9 cellular contexts compared by ENCODE assay signal in genomic region chr3:30613135-30613825, GRCh38. TPM values are rescaled to one million over a fixed set of nuclear protein-coding genes. Genes with fewer than 3 reads are reported as not detected.
A peak's percentile ranks its signal among the peaks of the same experiment; 100 is the strongest.
DNase-seq lines count a peak whose midpoint lies in the region; ATAC-seq, FAIRE-seq and TF ChIP-seq lines count a peak whose summit lies in the region.
"Had no signal": no experiment of that assay in that cellular context is flagged by ENCODE, and none has a peak within 500 bp of the region (broad histone marks: within the 10 kb centered on the region; RNA-seq: fewer than 3 reads in every experiment).

No MANE protein-coding gene starts in this region.

- TF ChIP-seq POLR2A in HepG2 (IDR thresholded peaks at IDR 0.05; ENCODE audit: insufficient read depth in 1 of 2, low read depth in 2 of 2, low read length in 2 of 2) (0 out of 4 replicates have a peak, but pooled peaks of 1 of the 2 experiments have one; percentile 16), GM18505 (IDR thresholded peaks at IDR 0.05; ENCODE audit: borderline replicate concordance, extremely low read depth, insufficient read depth, insufficient read length) (no peak)

- ATAC-seq in activated naive CD8-positive, alpha-beta T cell treated with anti-CD3 and anti-CD28 coated beads, Interleukin-2, amount 10 ng/mL, durations not matched to agents 7 days and 5 days (ENCODE audit: low read depth) = peak; percentile 5
- peak; percentile 28 for ATAC-seq in HepG2
- ATAC-seq in upper lobe of right lung = peak; percentile 50
- ATAC-seq in GM18505 (IDR thresholded peaks at IDR 0.05; ENCODE audit: unreplicated experiment) = no peak

- peaks cover 100% of the 10 kb centered on the region for H3K79me2 ChIP-seq in HepG2 (ENCODE audit: insufficient read depth, low read length)

- peaks cover 78% of the 10 kb centered on the region for H3K4me1 ChIP-seq in HepG2 (ENCODE audit: insufficient read depth, low read length)
- H3K4me1 ChIP-seq in upper lobe of right lung = peaks cover 68% of the 10 kb centered on the region
- H3K4me1 ChIP-seq: BE2C had no signal

- peak overlapping the region; percentile 87 for H3K27ac Mint-ChIP-seq in activated naive CD4-positive, alpha-beta T cell treated with anti-CD3 and anti-CD28 coated beads, Interleukin-2, amount 10 ng/mL, durations not matched to agents 7 days and 5 days
- H3K27ac Mint-ChIP-seq in activated naive CD8-positive, alpha-beta T cell treated with anti-CD3 and anti-CD28 coated beads, Interleukin-2, amount 10 ng/mL, durations not matched to agents 7 days and 5 days = peak overlapping the region; percentile 85

- H3K9me3 Mint-ChIP-seq in activated naive CD4-positive, alpha-beta T cell treated with anti-CD3 and anti-CD28 coated beads, Interleukin-2, amount 10 ng/mL, durations not matched to agents 7 days and 5 days = no peaks in the 10 kb centered on the region
- no peaks in the 10 kb centered on the region for H3K9me3 Mint-ChIP-seq in activated naive CD8-positive, alpha-beta T cell treated with anti-CD3 and anti-CD28 coated beads, Interleukin-2, amount 10 ng/mL, durations not matched to agents 7 days and 5 days

- in situ Hi-C loops in HepG2 (cut with HindIII; ENCODE audit: extremely low pct_ligation_motif_present, low pct_unique_long_range_greater_than_20kb) = no loop called here

- H3K27me3 ChIP-seq in HepG2 (ENCODE audit: control insufficient read depth in 1 of 2, insufficient read depth in 2 of 2, low read length in 2 of 2) = no peaks in the 10 kb centered on the region; a peak in 1 of 5 replicates
- no peaks in the 10 kb centered on the region for H3K27me3 ChIP-seq in upper lobe of right lung
- H3K27me3 ChIP-seq: BE2C had no signal

- H3K9ac ChIP-seq in HepG2 (ENCODE audit: insufficient read depth, low read depth, low read length) = peak overlapping the region; percentile 88

- peaks cover 95% of the 10 kb centered on the region for H4K20me1 ChIP-seq in HepG2 (ENCODE audit: insufficient read depth, low read length)

- TF ChIP-seq EP300 in HepG2 (IDR thresholded peaks at IDR 0.05; ENCODE audit: low read depth in 2 of 2, low read length in 2 of 2) (0 out of 4 replicates have a peak, but pooled peaks of 1 of the 2 experiments have one; percentile 23), HepG2 (CRISPR knock-in tag; IDR thresholded peaks at IDR 0.05; ENCODE audit: borderline replicate concordance) (no peak)

- peak overlapping the region; percentile 92 for H3K4me2 ChIP-seq in HepG2 (ENCODE audit: low read depth, low read length)

- DNase-seq in activated naive CD4-positive, alpha-beta T cell treated with anti-CD3 and anti-CD28 coated beads, Interleukin-2, amount 10 ng/mL, durations not matched to agents 7 days and 5 days = no peak
- no peak for DNase-seq in activated naive CD4-positive, alpha-beta T cell treated with Interleukin-2 at 50 U/mL for 16 hours
- DNase-seq in activated naive CD8-positive, alpha-beta T cell treated with anti-CD3 and anti-CD28 coated beads, Interleukin-2, amount 10 ng/mL, durations not matched to agents 7 days and 5 days = no peak
- DNase-seq in HepG2 (ENCODE audit: low spot score) = no peak
- no peak for DNase-seq in upper lobe of right lung
- no peak for DNase-seq in GM19240 (ENCODE audit: insufficient read length, low spot score)
- no peak for DNase-seq in NCI-H2107 treated with DMSO at 0.1 percent for 48 hours (lab: John Stamatoyannopoulos, UW; ENCODE audit: unreplicated experiment)
- DNase-seq: BE2C had no signal

- CTCF ChIA-PET in activated naive CD4-positive, alpha-beta T cell treated with anti-CD3 and anti-CD28 coated beads, Interleukin-2, amount 10 ng/mL, durations not matched to agents 7 days and 5 days (lab: Charles Lee) = interaction anchor here (1.0 to 2.1 kb wide), 3 partner anchors 16 to 80 kb away, joined by 3 to 8 read pairs (median 5); no protein-coding TSS in a partner anchor
- CTCF ChIA-PET in HepG2 (lab: Yijun Ruan, JAX; ENCODE audit: low intra/inter-chr PET ratio, low total read pairs) = no interaction called here

- no peak for TF ChIP-seq RAD21 in HepG2 (CRISPR knock-in tag; IDR thresholded peaks at IDR 0.05)

- H3K36me3 ChIP-seq in HepG2 (replicated peaks in 1 of 2; ENCODE audit: control insufficient read depth in 1 of 2, insufficient read depth in 2 of 2, low read length in 2 of 2) = peaks cover 8 to 52% of the 10 kb centered on the region in 2 experiments
- no peaks in the 10 kb centered on the region for H3K36me3 ChIP-seq in upper lobe of right lung
- H3K36me3 ChIP-seq: BE2C had no signal

- peak overlapping the region; percentile 67 for H3K27ac ChIP-seq in HepG2 (ENCODE audit: extremely low read length, insufficient read depth, low read length)
- peak overlapping the region; percentile 3 for H3K27ac ChIP-seq in upper lobe of right lung

- whole genome bisulfite sequencing in HepG2 (ENCODE audit: low lambda C conversion rate) = 27% methylated on average over 3 of the region's 3 CpGs

- BruUV-seq in HepG2 (replicated peaks; lab: Mats Ljungman, UMichigan) = no TSS peak

- peaks cover 60% of the 10 kb centered on the region for H3K36me3 Mint-ChIP-seq in activated naive CD4-positive, alpha-beta T cell treated with anti-CD3 and anti-CD28 coated beads, Interleukin-2, amount 10 ng/mL, durations not matched to agents 7 days and 5 days
- peaks cover 33% of the 10 kb centered on the region for H3K36me3 Mint-ChIP-seq in activated naive CD8-positive, alpha-beta T cell treated with anti-CD3 and anti-CD28 coated beads, Interleukin-2, amount 10 ng/mL, durations not matched to agents 7 days and 5 days

- TF ChIP-seq CTCF in HepG2 (CRISPR knock-in tag; IDR thresholded peaks at IDR 0.05) (no peak), upper lobe of right lung (IDR thresholded peaks at IDR 0.05) (no peak)

- no peaks in the 10 kb centered on the region for H3K27me3 Mint-ChIP-seq in activated naive CD4-positive, alpha-beta T cell treated with anti-CD3 and anti-CD28 coated beads, Interleukin-2, amount 10 ng/mL, durations not matched to agents 7 days and 5 days
- no peaks in the 10 kb centered on the region for H3K27me3 Mint-ChIP-seq in activated naive CD8-positive, alpha-beta T cell treated with anti-CD3 and anti-CD28 coated beads, Interleukin-2, amount 10 ng/mL, durations not matched to agents 7 days and 5 days

- peak; percentile 42 for FAIRE-seq in HepG2 (lab: Jason Lieb, UNC)

- H2AFZ ChIP-seq in HepG2 (ENCODE audit: low read length) = no peak overlapping the region

- H3K9me3 ChIP-seq in HepG2 (ENCODE audit: low read length) (no peaks in the 10 kb centered on the region), upper lobe of right lung (no peaks in the 10 kb centered on the region)
- H3K9me3 ChIP-seq: BE2C had no signal

- H3K4me3 Mint-ChIP-seq in activated naive CD4-positive, alpha-beta T cell treated with anti-CD3 and anti-CD28 coated beads, Interleukin-2, amount 10 ng/mL, durations not matched to agents 7 days and 5 days = peak overlapping the region; percentile 91
- peak overlapping the region; percentile 97 for H3K4me3 Mint-ChIP-seq in activated naive CD8-positive, alpha-beta T cell treated with anti-CD3 and anti-CD28 coated beads, Interleukin-2, amount 10 ng/mL, durations not matched to agents 7 days and 5 days

- peaks cover 84% of the 10 kb centered on the region for H3K4me1 Mint-ChIP-seq in activated naive CD4-positive, alpha-beta T cell treated with anti-CD3 and anti-CD28 coated beads, Interleukin-2, amount 10 ng/mL, durations not matched to agents 7 days and 5 days
- H3K4me1 Mint-ChIP-seq in activated naive CD8-positive, alpha-beta T cell treated with anti-CD3 and anti-CD28 coated beads, Interleukin-2, amount 10 ng/mL, durations not matched to agents 7 days and 5 days = peaks cover 80% of the 10 kb centered on the region

- H3K4me3 ChIP-seq in HepG2 (replicated peaks in 1 of 3; ENCODE audit: insufficient read depth in 1 of 3, low read depth in 2 of 3, low read length in 3 of 3) = peak overlapping the region; percentile 96 to 100 (median 99); a peak in 5 of 6 replicates
- H3K4me3 ChIP-seq in upper lobe of right lung = no peak overlapping the region

- intact Hi-C loops in HepG2 (cut with micrococcal nuclease; ENCODE audit: unreplicated experiment) (no loop called here), upper lobe of right lung (cut with DNase I) (no loop called here)

- POLR2A ChIA-PET in activated naive CD8-positive, alpha-beta T cell treated with anti-CD3 and anti-CD28 coated beads, Interleukin-2, amount 10 ng/mL, durations not matched to agents 7 days and 5 days (lab: Charles Lee) = interaction anchor here (0.6 to 4.4 kb wide), 10 partner anchors 9 to 536 kb away, joined by 3 to 27 read pairs (median 4); no protein-coding TSS in a partner anchor
- POLR2A ChIA-PET in HepG2 (lab: Yijun Ruan, JAX) = interaction anchor here (0.8 to 1.5 kb wide), 6 partner anchors 11 to 355 kb away, joined by 3 to 4 read pairs (median 4); no protein-coding TSS in a partner anchor

TF ChIP-seq in HepG2, 621 proteins besides CTCF, POLR2A, EP300 and RAD21 (continues in another document):
- TF ChIP-seq ZSCAN29 (CRISPR knock-in tag; conservative IDR thresholded peaks at IDR 0.05) (no peak), FOXA3 (CRISPR knock-in tag; IDR thresholded peaks at IDR 0.05) (0 out of 2 replicates have a peak, but pooled peaks have one; percentile 32)

RNA-seq across cellular contexts. Expression of gene TGFBR2, which starts 6.9 kb away (rescaled TPM):
- 10 to 100 TPM; 86.9 to 92.2 TPM for total RNA-seq in activated naive CD8-positive, alpha-beta T cell treated with anti-CD3 and anti-CD28 coated beads, Interleukin-2, amount 10 ng/mL, durations not matched to agents 7 days and 5 days
- 68.1 and 82.2 TPM in 2 replicates for total RNA-seq in HepG2 (2016; rRNA removed; fragmentation: Illumina TruSeq; extraction: Trizol)
- 25.9 and 27.4 TPM in 2 replicates for total RNA-seq in HepG2 (2016; cell fraction: cytosol; rRNA removed; fragmentation: Illumina TruSeq; extraction: Trizol; ENCODE audit: low read depth)
- 66.0 and 82.3 TPM in 2 replicates for total RNA-seq in HepG2 (2016; cell fraction: insoluble cytoplasmic fraction; rRNA removed; fragmentation: Illumina TruSeq; extraction: Trizol)
- 67.6 and 68.8 TPM in 2 replicates for total RNA-seq in HepG2 (2016; cell fraction: membrane; rRNA removed; fragmentation: Illumina TruSeq; extraction: Trizol)
- total RNA-seq in HepG2 (2016; cell fraction: nucleus; rRNA removed; fragmentation: Illumina TruSeq; extraction: Trizol) = 134 and 135 TPM in 2 replicates
- polyA plus RNA-seq in HepG2 (2011; rRNA removed) = 187 and 204 TPM in 2 replicates
- polyA plus RNA-seq in HepG2 (2011; cell fraction: cytosol; rRNA removed) = 141 and 194 TPM in 2 replicates
- 105 and 123 TPM in 2 replicates for polyA plus RNA-seq in HepG2 (2011; cell fraction: nucleus; rRNA removed)
- polyA plus RNA-seq in HepG2 (2012) = 125 and 162 TPM in 2 replicates
- polyA plus RNA-seq in HepG2 (2016; cell fraction: cytosol; fragmentation: Illumina TruSeq; extraction: Trizol; ENCODE audit: low read depth) = 8.6 and 9.7 TPM in 2 replicates
- polyA plus RNA-seq in HepG2 (2016; cell fraction: insoluble cytoplasmic fraction; fragmentation: Illumina TruSeq; extraction: Trizol; ENCODE audit: low read depth) = 68.0 and 70.0 TPM in 2 replicates
- 38.2 and 38.9 TPM in 2 replicates for polyA plus RNA-seq in HepG2 (2016; cell fraction: membrane; fragmentation: Illumina TruSeq; extraction: Trizol; ENCODE audit: low read depth)
- polyA plus RNA-seq in HepG2 (2016; cell fraction: nucleus; fragmentation: Illumina TruSeq; extraction: Trizol; ENCODE audit: insufficient read depth, low read depth) = 134 and 138 TPM in 2 replicates
- polyA minus RNA-seq in HepG2 (2011; rRNA and poly(A)+ RNA removed; ENCODE audit: low replicate concordance) = 24.1 and 399 TPM in 2 replicates
- polyA minus RNA-seq in HepG2 (2011; cell fraction: cytosol; rRNA and poly(A)+ RNA removed) = 188 and 237 TPM in 2 replicates
- polyA minus RNA-seq in HepG2 (2011; cell fraction: nucleus; rRNA and poly(A)+ RNA removed) = 353 and 432 TPM in 2 replicates
- 329 TPM for total RNA-seq in upper lobe of right lung
